12 cellular contexts compared by ENCODE assay signal in genomic region chr11:112656772-112657428, GRCh38.
DNase-seq lines count a peak whose midpoint lies in the region; ATAC-seq and TF ChIP-seq lines count a peak whose summit lies in the region.
"Had no signal": no experiment of that assay in that cellular context is flagged by ENCODE, and none has a peak within 500 bp of the region (broad histone marks: within the 10 kb centered on the region; RNA-seq: fewer than 3 reads in every experiment).

No MANE protein-coding gene starts in this region.

- H3K4me3 ChIP-seq in dorsolateral prefrontal cortex, result no peak overlapping the region
- H3K4me3 ChIP-seq: mucosa of descending colon, Peyer's patch had no signal

- peak overlapping the region in 57 of 59 donors; percentile 13 to 90 (median 68) for H3K27ac ChIP-seq in dorsolateral prefrontal cortex
- H3K27ac ChIP-seq: Peyer's patch had no signal

- intact Hi-C loops in dorsolateral prefrontal cortex (cut with DNase I), result loop anchor here (5.0 to 10.0 kb wide), 4 partner anchors 75 to 305 kb away; partner anchors contain the start of gene NCAM1 (in 2 of the 2)

- ATAC-seq in activated CD4-positive, CD25-positive, alpha-beta regulatory T cell treated with anti-CD3 and anti-CD28 coated beads, Interleukin-2, amount 50 U/mL, for 24 hours, result no peak
- ATAC-seq in HG02938 (IDR thresholded peaks at IDR 0.05; ENCODE audit: unreplicated experiment), result no peak
- ATAC-seq: mucosa of descending colon had no signal

- DNase-seq in ELR (ENCODE audit: low read depth) (peak; percentile 89), NCI-H226 (peak; percentile 76), dorsolateral prefrontal cortex (peak in 5 of 10 donors; percentile 21 to 67 (median 55)), pons (ENCODE audit: low spot score) (peak; percentile 32), NCI-H2227 (lab: John Stamatoyannopoulos, UW; ENCODE audit: unreplicated experiment) (no peak), KBM-7 (no peak)
- DNase-seq: activated effector memory CD4-positive, alpha-beta T cell treated with anti-CD3 and anti-CD28 coated beads, Interleukin-2, amount 50 U/mL, for 16 hours; mucosa of descending colon; NCI-H2029; Peyer's patch had no signal

- in situ Hi-C loops in KBM-7 (cut with MboI; ENCODE audit: low pct_unique_long_range_greater_than_20kb, low sequenced_read_pairs), result no loop called here

- H3K27me3 ChIP-seq in dorsolateral prefrontal cortex, result no peaks in the 10 kb centered on the region
- H3K27me3 ChIP-seq: Peyer's patch had no signal

- TF ChIP-seq CTCF in dorsolateral prefrontal cortex (IDR thresholded peaks at IDR 0.05 in 54 of 56, conservative IDR thresholded peaks at IDR 0.05 in 2 of 56; ENCODE audit: low read depth in 1 of 56, partially characterized antibody in 56 of 56), result no peak

Comparison
In these comparisons a context has a peak if more than half of its experiments do, and no peak if none do; other contexts are left out.
1. DNase-seq: peak in ELR (single experiment), NCI-H226 (single experiment) and pons (single experiment); none in NCI-H2227 (single experiment) and KBM-7 (single experiment).